Comparison of ENCODE assay signal across 23 cellular contexts in genomic region chr2:235143789-235144188, GRCh38.
"Had no signal": no experiment of that assay in that cellular context is flagged by ENCODE, and none has a peak within 500 bp of the region (broad histone marks: within the 10 kb centered on the region; RNA-seq: fewer than 3 reads in every experiment).

No MANE protein-coding gene starts in this region.

- DNase-seq: islet precursor cell; left ventricle myocardium inferior; naive B cell; natural killer cell; nephron progenitor cell; pancreas; posterior cingulate gyrus; retina; right cardiac atrium; sigmoid colon; small intestine; spleen; stimulated activated CD4-positive, alpha-beta T cell treated with anti-CD3 and anti-CD28 coated beads, Interleukin-4, amount 100 ng/mL, for 24 hours; stimulated activated naive CD4-positive, alpha-beta T cell; tibial artery; trophoblast cell; uterus had no signal

- H3K36me3 Mint-ChIP-seq: memory B cell, naive B cell, natural killer cell had no signal

- H3K27ac ChIP-seq: left ventricle myocardium inferior, pancreas, prostate gland, sigmoid colon, spleen, suprapubic skin, thoracic aorta, tibial artery, uterus had no signal

- H3K4me3 Mint-ChIP-seq: memory B cell; naive B cell; natural killer cell; nephron progenitor cell; stimulated activated effector memory CD8-positive, alpha-beta T cell treated with anti-CD3 and anti-CD28 coated beads, Interleukin-12 subunit alpha, Interleukin-12 subunit beta, amount 100 ng/mL, for 72 hours; stimulated activated naive CD8-positive, alpha-beta T cell treated with anti-CD3 and anti-CD28 coated beads, Interleukin-15, Interleukin-2, amounts not matched to agents 100 ng/mL and 50 ng/mL, for 24 hours had no signal

- H3K9me3 Mint-ChIP-seq: natural killer cell; nephron progenitor cell; stimulated activated effector memory CD8-positive, alpha-beta T cell treated with anti-CD3 and anti-CD28 coated beads, Interleukin-12 subunit alpha, Interleukin-12 subunit beta, amount 100 ng/mL, for 72 hours; stimulated activated naive CD8-positive, alpha-beta T cell treated with anti-CD3 and anti-CD28 coated beads, Interleukin-15, Interleukin-2, amounts not matched to agents 100 ng/mL and 50 ng/mL, for 24 hours had no signal

- H3K4me1 Mint-ChIP-seq: memory B cell; naive B cell; natural killer cell; nephron progenitor cell; stimulated activated effector memory CD8-positive, alpha-beta T cell treated with anti-CD3 and anti-CD28 coated beads, Interleukin-12 subunit alpha, Interleukin-12 subunit beta, amount 100 ng/mL, for 72 hours had no signal

- H3K36me3 ChIP-seq: left ventricle myocardium inferior, pancreas, prostate gland, sigmoid colon, spleen, suprapubic skin, thoracic aorta, tibial artery, uterus had no signal

- H3K4me1 ChIP-seq: left ventricle myocardium inferior, pancreas, prostate gland, sigmoid colon, suprapubic skin, tibial artery, uterus had no signal

- H3K27me3 ChIP-seq: pancreas, sigmoid colon, uterus had no signal

- H3K27ac Mint-ChIP-seq: memory B cell; naive B cell; natural killer cell; nephron progenitor cell; stimulated activated effector memory CD8-positive, alpha-beta T cell treated with anti-CD3 and anti-CD28 coated beads, Interleukin-12 subunit alpha, Interleukin-12 subunit beta, amount 100 ng/mL, for 72 hours; stimulated activated naive CD8-positive, alpha-beta T cell treated with anti-CD3 and anti-CD28 coated beads, Interleukin-15, Interleukin-2, amounts not matched to agents 100 ng/mL and 50 ng/mL, for 24 hours had no signal

- H3K9me3 ChIP-seq: left ventricle myocardium inferior, pancreas, prostate gland, sigmoid colon, spleen, suprapubic skin, thoracic aorta, tibial artery, uterus had no signal

- ATAC-seq: natural killer cell; pancreas; right cardiac atrium; stimulated activated effector memory CD8-positive, alpha-beta T cell treated with anti-CD3 and anti-CD28 coated beads, Interleukin-12 subunit alpha, Interleukin-12 subunit beta, amount 100 ng/mL, for 72 hours had no signal

- H3K4me3 ChIP-seq: left ventricle myocardium inferior, pancreas, prostate gland, sigmoid colon, spleen, suprapubic skin, thoracic aorta, tibial artery, uterus had no signal
